29 cellular contexts compared by ENCODE assay signal in genomic region chr4:92215471-92215870, GRCh38.
"Had no signal": no experiment of that assay in that cellular context is flagged by ENCODE, and none has a peak within 500 bp of the region (broad histone marks: within the 10 kb centered on the region; RNA-seq: fewer than 3 reads in every experiment).

No MANE protein-coding gene starts in this region.

- H3K4me1 ChIP-seq: ascending aorta, breast epithelium, esophagus muscularis mucosa, foreskin keratinocyte, gastrocnemius medialis, heart right ventricle had no signal

- H3K27me3 ChIP-seq: ascending aorta, breast epithelium, cardiac muscle cell, esophagus muscularis mucosa, foreskin keratinocyte, gastrocnemius medialis, heart right ventricle, hepatocyte had no signal

- H3K4me2 ChIP-seq: hepatocyte had no signal

- H3K27ac ChIP-seq: ascending aorta, breast epithelium, cardiac muscle cell, esophagus muscularis mucosa, foreskin keratinocyte, gastrocnemius medialis, heart right ventricle, hepatocyte had no signal

- H3K9me3 ChIP-seq: ascending aorta, gastrocnemius medialis had no signal

- DNase-seq: activated CD4-positive, alpha-beta memory T cell treated with anti-CD3 and anti-CD28 coated beads, Interleukin-2, amount 10 ng/mL, durations not matched to agents 7 days and 5 days; activated CD4-positive, alpha-beta T cell treated with anti-CD3 and anti-CD28 coated beads for 1 hour; activated CD4-positive, alpha-beta T cell treated with anti-CD3 and anti-CD28 coated beads for 4 hours; activated CD4-positive, alpha-beta T cell treated with anti-CD3 and anti-CD28 coated beads, Interleukin-2, amount 10 ng/mL, durations not matched to agents 7 days and 5 days; activated CD4-positive, alpha-beta T cell treated with anti-CD3 and anti-CD28 coated beads, Interleukin-2, amount 50 U/mL, for 4 hours; activated CD8-positive, alpha-beta memory T cell treated with anti-CD3 and anti-CD28 coated beads, Interleukin-2, amount 50 U/mL, for 48 hours; activated gamma-delta T cell; activated naive CD4-positive, alpha-beta T cell; activated naive CD4-positive, alpha-beta T cell treated with anti-CD3 and anti-CD28 coated beads, Interleukin-2, amount 10 ng/mL, durations not matched to agents 7 days and 5 days; activated naive CD8-positive, alpha-beta T cell treated with anti-CD3 and anti-CD28 coated beads, Interleukin-2, amount 10 ng/mL, durations not matched to agents 7 days and 5 days; activated T-cell treated with anti-CD3 and anti-CD28 coated beads for 4 hours; activated T-cell treated with anti-CD3 and anti-CD28 coated beads, Interleukin-2, amount 50 U/mL, for 24 hours; activated T-cell treated with anti-CD3 and anti-CD28 coated beads, Interleukin-2, amount 50 U/mL, for 72 hours; central memory CD4-positive, alpha-beta T cell; cortex of kidney; dermis blood vessel endothelial cell; effector CD4-positive, alpha-beta T cell; effector memory CD8-positive, alpha-beta T cell; erythroblast; foreskin keratinocyte; gastrocnemius medialis; glutamatergic neuron; heart right ventricle; T-helper 2 cell had no signal

- H3K4me3 ChIP-seq: ascending aorta, breast epithelium, cardiac muscle cell, esophagus muscularis mucosa, gastrocnemius medialis, heart right ventricle, hepatocyte had no signal

- H2AFZ ChIP-seq: hepatocyte had no signal

- H3K36me3 ChIP-seq: ascending aorta, breast epithelium, cardiac muscle cell, esophagus muscularis mucosa, gastrocnemius medialis, heart right ventricle had no signal
